In the genomic region with DNA sequence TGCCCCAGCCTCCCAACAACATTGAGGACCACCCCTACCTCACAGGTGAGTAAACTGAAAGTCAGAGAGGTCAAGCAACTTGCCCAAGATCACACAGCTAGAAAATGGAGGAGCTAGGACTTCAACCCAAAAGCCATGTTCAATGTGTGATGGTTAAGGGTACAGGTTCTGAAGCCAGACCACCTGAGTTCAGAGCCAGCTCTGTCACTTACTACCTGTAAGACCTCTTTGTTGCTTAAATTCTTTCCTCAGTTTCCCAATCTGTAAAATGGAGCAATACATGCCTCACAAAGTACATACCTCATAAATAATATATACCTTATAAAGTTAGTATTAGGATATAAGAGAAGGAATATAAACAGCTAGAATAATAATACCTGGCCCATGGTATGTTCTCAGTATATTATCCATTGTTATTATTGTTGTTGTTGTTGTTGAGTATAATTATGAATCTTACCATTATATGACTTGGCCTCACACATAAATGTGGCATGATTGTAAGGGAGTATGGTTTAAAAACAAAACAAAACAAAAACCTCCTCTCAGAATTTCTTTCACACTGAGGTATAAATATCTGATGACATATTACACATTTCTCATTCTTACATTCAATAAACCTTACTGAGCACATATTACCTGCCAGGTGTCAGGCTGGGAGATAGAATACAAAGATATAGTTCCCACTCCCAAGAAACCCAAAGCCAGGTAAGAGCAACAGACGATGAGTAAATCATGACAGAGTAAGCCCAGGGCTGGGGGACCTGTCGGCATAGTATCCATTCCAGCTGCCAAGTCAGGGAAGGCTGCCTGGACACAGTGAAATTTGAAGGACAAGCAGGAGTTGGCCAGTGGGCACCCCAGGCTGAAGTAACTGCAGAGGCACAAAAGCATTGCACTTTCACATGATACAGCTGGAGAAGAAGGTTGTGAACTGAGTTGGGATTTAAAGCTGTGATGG, we compare ENCODE assay signal across 2 cellular contexts.
TF ChIP-seq lines count a peak whose summit lies in the region.

No MANE protein-coding gene starts in this region.

TF ChIP-seq in HepG2, 621 proteins besides CTCF, POLR2A, EP300 and RAD21:
- TF ChIP-seq ZNF768 (CRISPR knock-in tag; IDR thresholded peaks at IDR 0.05) (peak; percentile 82), ZNF629 (CRISPR knock-in tag; conservative IDR thresholded peaks at IDR 0.05) (peak; percentile 51), E2F5 (CRISPR knock-in tag; conservative IDR thresholded peaks at IDR 0.05) (no peak)

TF ChIP-seq in WTC11, 78 proteins besides CTCF, POLR2A, EP300 and RAD21:
- TF ChIP-seq ETV6 (CRISPR knock-in tag; IDR thresholded peaks at IDR 0.05) (no peak), PRRX2 (CRISPR knock-in tag; IDR thresholded peaks at IDR 0.05) (no peak), TEAD1 (CRISPR knock-in tag; IDR thresholded peaks at IDR 0.05) (no peak), CREB1 (CRISPR knock-in tag; IDR thresholded peaks at IDR 0.05) (no peak), TP53 (CRISPR knock-in tag; IDR thresholded peaks at IDR 0.05) (no peak), HMGXB4 (CRISPR knock-in tag; IDR thresholded peaks at IDR 0.05) (no peak), RORB (CRISPR knock-in tag; IDR thresholded peaks at IDR 0.05) (no peak), NFYB (CRISPR knock-in tag; conservative IDR thresholded peaks at IDR 0.05; ENCODE audit: low read depth) (no peak), ZNF671 (CRISPR knock-in tag; IDR thresholded peaks at IDR 0.05) (no peak), CBFB (CRISPR knock-in tag; IDR thresholded peaks at IDR 0.05; ENCODE audit: low read depth) (no peak), ATF3 (CRISPR knock-in tag; conservative IDR thresholded peaks at IDR 0.05) (no peak), GABPB1 (CRISPR knock-in tag; IDR thresholded peaks at IDR 0.05) (no peak), FOXP1 (CRISPR knock-in tag; IDR thresholded peaks at IDR 0.05; ENCODE audit: borderline replicate concordance) (no peak), MXD4 (CRISPR knock-in tag; IDR thresholded peaks at IDR 0.05; ENCODE audit: borderline replicate concordance) (no peak), ELF4 (CRISPR knock-in tag; IDR thresholded peaks at IDR 0.05; ENCODE audit: low read depth) (no peak), STAT6 (CRISPR knock-in tag; conservative IDR thresholded peaks at IDR 0.05; ENCODE audit: low read depth) (no peak), ZNF396 (CRISPR knock-in tag; IDR thresholded peaks at IDR 0.05; ENCODE audit: borderline replicate concordance) (no peak)
- TF ChIP-seq, protein P1, sequence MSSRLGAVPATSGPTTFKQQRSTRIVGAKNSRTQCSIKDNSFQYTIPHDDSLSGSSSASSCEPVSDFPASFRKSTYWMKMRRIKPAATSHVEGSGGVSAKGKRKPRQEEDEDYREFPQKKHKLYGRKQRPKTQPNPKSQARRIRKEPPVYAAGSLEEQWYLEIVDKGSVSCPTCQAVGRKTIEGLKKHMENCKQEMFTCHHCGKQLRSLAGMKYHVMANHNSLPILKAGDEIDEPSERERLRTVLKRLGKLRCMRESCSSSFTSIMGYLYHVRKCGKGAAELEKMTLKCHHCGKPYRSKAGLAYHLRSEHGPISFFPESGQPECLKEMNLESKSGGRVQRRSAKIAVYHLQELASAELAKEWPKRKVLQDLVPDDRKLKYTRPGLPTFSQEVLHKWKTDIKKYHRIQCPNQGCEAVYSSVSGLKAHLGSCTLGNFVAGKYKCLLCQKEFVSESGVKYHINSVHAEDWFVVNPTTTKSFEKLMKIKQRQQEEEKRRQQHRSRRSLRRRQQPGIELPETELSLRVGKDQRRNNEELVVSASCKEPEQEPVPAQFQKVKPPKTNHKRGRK (CRISPR knock-in tag; IDR thresholded peaks at IDR 0.05; ENCODE audit: borderline replicate concordance), result no peak
- TF ChIP-seq, protein P2, sequence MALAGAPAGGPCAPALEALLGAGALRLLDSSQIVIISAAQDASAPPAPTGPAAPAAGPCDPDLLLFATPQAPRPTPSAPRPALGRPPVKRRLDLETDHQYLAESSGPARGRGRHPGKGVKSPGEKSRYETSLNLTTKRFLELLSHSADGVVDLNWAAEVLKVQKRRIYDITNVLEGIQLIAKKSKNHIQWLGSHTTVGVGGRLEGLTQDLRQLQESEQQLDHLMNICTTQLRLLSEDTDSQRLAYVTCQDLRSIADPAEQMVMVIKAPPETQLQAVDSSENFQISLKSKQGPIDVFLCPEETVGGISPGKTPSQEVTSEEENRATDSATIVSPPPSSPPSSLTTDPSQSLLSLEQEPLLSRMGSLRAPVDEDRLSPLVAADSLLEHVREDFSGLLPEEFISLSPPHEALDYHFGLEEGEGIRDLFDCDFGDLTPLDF (CRISPR knock-in tag; IDR thresholded peaks at IDR 0.05), result no peak
- TF ChIP-seq, protein P3, sequence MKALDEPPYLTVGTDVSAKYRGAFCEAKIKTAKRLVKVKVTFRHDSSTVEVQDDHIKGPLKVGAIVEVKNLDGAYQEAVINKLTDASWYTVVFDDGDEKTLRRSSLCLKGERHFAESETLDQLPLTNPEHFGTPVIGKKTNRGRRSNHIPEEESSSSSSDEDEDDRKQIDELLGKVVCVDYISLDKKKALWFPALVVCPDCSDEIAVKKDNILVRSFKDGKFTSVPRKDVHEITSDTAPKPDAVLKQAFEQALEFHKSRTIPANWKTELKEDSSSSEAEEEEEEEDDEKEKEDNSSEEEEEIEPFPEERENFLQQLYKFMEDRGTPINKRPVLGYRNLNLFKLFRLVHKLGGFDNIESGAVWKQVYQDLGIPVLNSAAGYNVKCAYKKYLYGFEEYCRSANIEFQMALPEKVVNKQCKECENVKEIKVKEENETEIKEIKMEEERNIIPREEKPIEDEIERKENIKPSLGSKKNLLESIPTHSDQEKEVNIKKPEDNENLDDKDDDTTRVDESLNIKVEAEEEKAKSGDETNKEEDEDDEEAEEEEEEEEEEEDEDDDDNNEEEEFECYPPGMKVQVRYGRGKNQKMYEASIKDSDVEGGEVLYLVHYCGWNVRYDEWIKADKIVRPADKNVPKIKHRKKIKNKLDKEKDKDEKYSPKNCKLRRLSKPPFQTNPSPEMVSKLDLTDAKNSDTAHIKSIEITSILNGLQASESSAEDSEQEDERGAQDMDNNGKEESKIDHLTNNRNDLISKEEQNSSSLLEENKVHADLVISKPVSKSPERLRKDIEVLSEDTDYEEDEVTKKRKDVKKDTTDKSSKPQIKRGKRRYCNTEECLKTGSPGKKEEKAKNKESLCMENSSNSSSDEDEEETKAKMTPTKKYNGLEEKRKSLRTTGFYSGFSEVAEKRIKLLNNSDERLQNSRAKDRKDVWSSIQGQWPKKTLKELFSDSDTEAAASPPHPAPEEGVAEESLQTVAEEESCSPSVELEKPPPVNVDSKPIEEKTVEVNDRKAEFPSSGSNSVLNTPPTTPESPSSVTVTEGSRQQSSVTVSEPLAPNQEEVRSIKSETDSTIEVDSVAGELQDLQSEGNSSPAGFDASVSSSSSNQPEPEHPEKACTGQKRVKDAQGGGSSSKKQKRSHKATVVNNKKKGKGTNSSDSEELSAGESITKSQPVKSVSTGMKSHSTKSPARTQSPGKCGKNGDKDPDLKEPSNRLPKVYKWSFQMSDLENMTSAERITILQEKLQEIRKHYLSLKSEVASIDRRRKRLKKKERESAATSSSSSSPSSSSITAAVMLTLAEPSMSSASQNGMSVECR (CRISPR knock-in tag; IDR thresholded peaks at IDR 0.05; ENCODE audit: borderline replicate concordance), result no peak
